ENCODE assay signal across 10 cellular contexts in the genomic region with DNA sequence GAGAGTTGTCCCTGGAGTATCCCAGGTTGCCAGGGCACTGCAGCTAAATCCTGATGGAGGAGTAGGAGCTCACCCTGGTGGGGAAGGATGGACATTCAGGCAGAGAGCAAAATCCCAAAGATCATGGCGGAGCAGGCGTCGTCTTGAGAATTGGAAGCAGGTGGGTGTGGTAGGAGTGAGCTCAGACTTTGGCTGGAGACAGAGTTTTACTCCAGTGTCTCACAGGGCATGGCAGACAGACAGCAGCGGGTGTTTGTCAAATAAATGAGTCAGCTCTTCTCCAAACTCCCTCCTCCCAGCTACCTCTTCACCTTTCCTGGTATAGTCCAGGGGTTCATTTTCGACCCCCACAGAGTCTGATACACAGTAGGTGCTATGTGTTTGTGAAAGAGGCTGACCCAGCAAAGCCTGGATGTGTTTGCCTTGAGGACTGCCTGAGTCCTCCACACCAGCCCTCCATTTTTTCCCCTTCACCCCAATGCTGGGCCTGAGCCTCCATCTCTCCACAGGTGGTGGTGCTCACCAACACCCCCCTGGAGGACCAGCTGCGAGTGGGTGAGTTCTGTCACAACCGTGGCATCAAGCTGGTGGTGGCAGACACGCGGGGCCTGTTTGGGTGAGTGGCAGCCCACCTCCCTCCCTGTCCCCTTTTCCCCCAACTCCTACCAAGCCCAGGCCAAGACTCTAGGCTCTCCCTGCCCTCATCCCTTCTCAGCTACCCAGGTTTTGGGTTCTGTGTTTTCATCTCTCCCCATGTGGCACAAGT. TPM values are rescaled to one million over a fixed set of nuclear protein-coding genes. Genes with fewer than 3 reads are reported as not detected.
DNase-seq lines count a peak whose midpoint lies in the region; ATAC-seq, FAIRE-seq and TF ChIP-seq lines count a peak whose summit lies in the region.
"Had no signal": no experiment of that assay in that cellular context is flagged by ENCODE, and none has a peak within 500 bp of the region (broad histone marks: within the 10 kb centered on the region; RNA-seq: fewer than 3 reads in every experiment).

No MANE protein-coding gene starts in this region.

- no peak overlapping the region for H2BK120ac ChIP-seq in mesendoderm (ENCODE audit: low read depth, low read length)

- no peak for FAIRE-seq in GM12892 (lab: Jason Lieb, UNC)

- no peak overlapping the region for H2BK5ac ChIP-seq in mesendoderm (ENCODE audit: low read length)

- peaks cover 3% of the 10 kb centered on the region for H3K79me1 ChIP-seq in mesendoderm (ENCODE audit: low read length)

- ATAC-seq in effector memory CD8-positive, alpha-beta T cell (replicated peaks) = no peak

- H4K5ac ChIP-seq in mesendoderm (ENCODE audit: low read length) = no peak overlapping the region

- H2BK15ac ChIP-seq in mesendoderm (replicated peaks; ENCODE audit: low read depth) = no peak overlapping the region

- H3K4me3 ChIP-seq in mesendoderm (ENCODE audit: low read length) = no peak overlapping the region
- H3K4me3 ChIP-seq: upper lobe of left lung had no signal

- no peaks in the 10 kb centered on the region for H3K9me3 Mint-ChIP-seq in effector memory CD8-positive, alpha-beta T cell

- DNase-seq in AG20443 (ENCODE audit: low spot score) = peak; percentile 78
- no peak for DNase-seq in effector memory CD8-positive, alpha-beta T cell
- peak; percentile 65 for DNase-seq in mesendoderm
- DNase-seq in Kasumi-1 (lab: John Stamatoyannopoulos, UW) = no peak
- DNase-seq in activated CD8-positive, alpha-beta memory T cell treated with anti-CD3 and anti-CD28 coated beads for 24 hours = no peak
- DNase-seq in GM12892 (ENCODE audit: insufficient read length) = no peak
- DNase-seq in GM10266 (ENCODE audit: extremely low spot score) = no peak
- DNase-seq: DMS79, upper lobe of left lung had no signal

- H3K36me3 Mint-ChIP-seq in effector memory CD8-positive, alpha-beta T cell (ENCODE audit: insufficient read depth) = peaks cover 69% of the 10 kb centered on the region

- H4K8ac ChIP-seq in mesendoderm (ENCODE audit: low read depth, low read length) = no peak overlapping the region

- no peak overlapping the region for H2AK5ac ChIP-seq in mesendoderm (ENCODE audit: low read length)

- no peak overlapping the region for H3K56ac ChIP-seq in mesendoderm (ENCODE audit: low read length)

- no peak for TF ChIP-seq POLR2A in GM12892 (IDR thresholded peaks at IDR 0.05; ENCODE audit: low read depth, low read length)

- H3K23ac ChIP-seq in mesendoderm (ENCODE audit: low read length) = no peak overlapping the region

- H3K27me3 Mint-ChIP-seq in effector memory CD8-positive, alpha-beta T cell = no peaks in the 10 kb centered on the region

- no peaks in the 10 kb centered on the region for H3K27me3 ChIP-seq in mesendoderm (ENCODE audit: insufficient read depth, low read length, poor library complexity)
- H3K27me3 ChIP-seq: upper lobe of left lung had no signal

- H3K4me1 ChIP-seq in mesendoderm (ENCODE audit: control insufficient read depth, low read depth, low read length) = peaks cover 10% of the 10 kb centered on the region

- peaks cover 21% of the 10 kb centered on the region for H3K36me3 ChIP-seq in mesendoderm (ENCODE audit: control insufficient read depth, insufficient read depth, low read length)

- H3K4me1 Mint-ChIP-seq in effector memory CD8-positive, alpha-beta T cell (ENCODE audit: low read depth in 2 of 2) = peaks cover 14 to 20% of the 10 kb centered on the region in 2 donors

- peaks cover 29% of the 10 kb centered on the region for H3K79me2 ChIP-seq in mesendoderm (ENCODE audit: control insufficient read depth, insufficient read depth, low read length)

- no peak overlapping the region for H3K4me3 Mint-ChIP-seq in effector memory CD8-positive, alpha-beta T cell

- peak overlapping the region; percentile 46 to 49 for H3K27ac Mint-ChIP-seq in effector memory CD8-positive, alpha-beta T cell

- H3K9ac ChIP-seq in mesendoderm (ENCODE audit: low read length) = no peak overlapping the region

- no peak overlapping the region for H3K4me2 ChIP-seq in mesendoderm (ENCODE audit: low read length)

- H3K4ac ChIP-seq in mesendoderm (ENCODE audit: low read depth, low read length) = no peak overlapping the region

- no CpG with 5 or more reads among the region's 9 CpGs for WGBS in mesendoderm (ENCODE audit: extremely low coverage, insufficient coverage, low lambda C conversion rate)

- H3K18ac ChIP-seq in mesendoderm (ENCODE audit: low read length) = no peak overlapping the region

- H3K27ac ChIP-seq in mesendoderm (ENCODE audit: low read depth, low read length) = no peak overlapping the region
- H3K27ac ChIP-seq: upper lobe of left lung had no signal

- peak; percentile 41; the same call in 1 of the 2 replicates for TF ChIP-seq CTCF in LNCAP (IDR thresholded peaks at IDR 0.05)
- no peak for TF ChIP-seq CTCF in GM10266 (IDR thresholded peaks at IDR 0.05; ENCODE audit: control insufficient read depth, insufficient read depth, low read depth, missing control alignments)

RNA-seq across cellular contexts. Expression of a gene that starts 6.9 kb away (rescaled TPM):
- 144 TPM for polyA plus RNA-seq in mesendoderm (2013, experiment 1 of 2)
- polyA plus RNA-seq in mesendoderm (2013, experiment 2 of 2) = 143 TPM
- 112 TPM for polyA plus RNA-seq in GM12892 (2012; ENCODE audit: missing spikeins)

RNA-seq across cellular contexts. Expression of a gene that starts 17.9 kb away (rescaled TPM):
- 69.4 TPM for polyA plus RNA-seq in mesendoderm (2013, experiment 1 of 2)
- 72.7 TPM for polyA plus RNA-seq in mesendoderm (2013, experiment 2 of 2)
- 25.7 TPM for polyA plus RNA-seq in GM12892 (2012; ENCODE audit: missing spikeins)

RNA-seq across cellular contexts. Expression of a gene that starts 32.2 kb away (rescaled TPM):
- polyA plus RNA-seq in mesendoderm (2013, experiment 1 of 2) = 40.0 TPM
- polyA plus RNA-seq in mesendoderm (2013, experiment 2 of 2) = 39.8 TPM
- 16.1 TPM for polyA plus RNA-seq in GM12892 (2012; ENCODE audit: missing spikeins)

RNA-seq across cellular contexts. Expression of a gene that starts 55.5 kb away (rescaled TPM):
- polyA plus RNA-seq in mesendoderm (2013, experiment 1 of 2) = 49.5 TPM
- 49.6 TPM for polyA plus RNA-seq in mesendoderm (2013, experiment 2 of 2)
- 19.5 TPM for polyA plus RNA-seq in GM12892 (2012; ENCODE audit: missing spikeins)

RNA-seq across cellular contexts. Expression of a gene that starts 56.1 kb away (rescaled TPM):
- 100 TPM for polyA plus RNA-seq in mesendoderm (2013, experiment 1 of 2)
- polyA plus RNA-seq in mesendoderm (2013, experiment 2 of 2) = 101 TPM
- polyA plus RNA-seq in GM12892 (2012; ENCODE audit: missing spikeins) = 59.7 TPM

Comparison
In these comparisons a context has a peak if more than half of its experiments do, and no peak if none do; other contexts are left out.
1. DNase-seq: peak in AG20443 (single experiment) and mesendoderm (single experiment); none in effector memory CD8-positive, alpha-beta T cell (0 of 3), Kasumi-1 (0 of 2), activated CD8-positive, alpha-beta memory T cell treated with anti-CD3 and anti-CD28 coated beads for 24 hours (single experiment), GM12892 (single experiment) and GM10266 (single experiment).